18 cellular contexts compared by ENCODE assay signal in the genomic region with DNA sequence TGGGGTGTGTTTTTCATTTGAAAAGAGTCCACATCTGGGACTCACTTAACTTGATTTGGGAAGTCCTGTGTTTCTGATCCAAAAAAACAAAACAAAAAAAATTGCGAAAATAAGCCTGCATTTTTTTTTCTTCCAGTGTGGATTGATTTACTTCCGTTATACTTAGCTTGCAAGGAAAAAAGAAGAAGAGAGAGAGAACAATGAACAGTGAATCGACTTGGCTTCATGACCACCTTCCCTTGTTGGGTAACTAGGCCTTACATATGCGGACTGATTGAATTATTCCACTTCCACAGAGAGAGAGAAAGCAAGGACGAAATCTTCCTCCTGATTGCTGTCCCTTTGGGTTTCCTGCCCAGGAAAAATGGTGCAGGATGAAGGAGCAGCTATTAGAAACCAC.
"Had no signal": no experiment of that assay in that cellular context is flagged by ENCODE, and none has a peak within 500 bp of the region (broad histone marks: within the 10 kb centered on the region; RNA-seq: fewer than 3 reads in every experiment).

No MANE protein-coding gene starts in this region.

- H3K27me3 ChIP-seq: body of pancreas, dorsolateral prefrontal cortex, gastroesophageal sphincter, heart right ventricle, sigmoid colon, spleen, tibial nerve, uterus had no signal

- H3K4me3 Mint-ChIP-seq: activated naive CD8-positive, alpha-beta T cell; immature natural killer cell; memory B cell; naive thymus-derived CD4-positive, alpha-beta T cell; stimulated activated naive B cell treated with anti-CD40 and anti-IgM and Interleukin-4, amounts not matched to agents 10 μg/mL and 1 μg/mL and 100 μg/mL, for 72 hours had no signal

- ATAC-seq: body of pancreas; gastroesophageal sphincter; heart right ventricle; left ventricle myocardium superior; naive thymus-derived CD4-positive, alpha-beta T cell; stimulated activated naive B cell treated with anti-CD40 and anti-IgM and Interleukin-4, amounts not matched to agents 10 μg/mL and 1 μg/mL and 100 μg/mL, for 72 hours had no signal

- H3K4me1 Mint-ChIP-seq: immature natural killer cell; memory B cell; naive thymus-derived CD4-positive, alpha-beta T cell; stimulated activated naive B cell treated with anti-CD40 and anti-IgM and Interleukin-4, amounts not matched to agents 10 μg/mL and 1 μg/mL and 100 μg/mL, for 72 hours had no signal

- DNase-seq: activated CD4-positive, alpha-beta T cell treated with anti-CD3 and anti-CD28 coated beads, Interleukin-2, amount 50 U/mL, for 4 hours; body of pancreas; caudate nucleus; dorsolateral prefrontal cortex; heart right ventricle; immature natural killer cell; kidney glomerular epithelial cell; left ventricle myocardium superior; naive thymus-derived CD4-positive, alpha-beta T cell; sigmoid colon; spleen; stimulated activated CD4-positive, alpha-beta T cell treated with anti-CD3 and anti-CD28 coated beads, Interleukin-4, amount 100 ng/mL, for 4 hours; stimulated activated naive B cell treated with anti-CD40 and anti-IgM and Interleukin-4, amounts not matched to agents 10 μg/mL and 1 μg/mL and 100 μg/mL, for 72 hours; uterus had no signal

- H3K27me3 Mint-ChIP-seq: activated naive CD8-positive, alpha-beta T cell; naive thymus-derived CD4-positive, alpha-beta T cell had no signal

- H3K4me1 ChIP-seq: body of pancreas, gastroesophageal sphincter, sigmoid colon, spleen, tibial nerve, uterus had no signal

- H3K4me3 ChIP-seq: body of pancreas, dorsolateral prefrontal cortex, gastroesophageal sphincter, heart right ventricle, sigmoid colon, spleen, tibial nerve, uterus had no signal

- H3K9me3 ChIP-seq: sigmoid colon, uterus had no signal

- H3K36me3 Mint-ChIP-seq: activated naive CD8-positive, alpha-beta T cell; memory B cell; stimulated activated naive B cell treated with anti-CD40 and anti-IgM and Interleukin-4, amounts not matched to agents 10 μg/mL and 1 μg/mL and 100 μg/mL, for 72 hours had no signal

- H3K27ac Mint-ChIP-seq: activated naive CD8-positive, alpha-beta T cell; immature natural killer cell; memory B cell; naive thymus-derived CD4-positive, alpha-beta T cell; stimulated activated naive B cell treated with anti-CD40 and anti-IgM and Interleukin-4, amounts not matched to agents 10 μg/mL and 1 μg/mL and 100 μg/mL, for 72 hours had no signal

- H3K27ac ChIP-seq: body of pancreas, dorsolateral prefrontal cortex, gastroesophageal sphincter, sigmoid colon, spleen, tibial nerve, uterus had no signal

- H3K36me3 ChIP-seq: gastroesophageal sphincter, heart right ventricle, sigmoid colon, spleen, tibial nerve, uterus had no signal
